ENCODE assay signal across 12 cellular contexts in genomic region chr11:134498326-134499139, GRCh38.
A peak's percentile ranks its signal among the peaks of the same experiment; 100 is the strongest.
DNase-seq lines count a peak whose midpoint lies in the region; ATAC-seq and TF ChIP-seq lines count a peak whose summit lies in the region.
"Had no signal": no experiment of that assay in that cellular context is flagged by ENCODE, and none has a peak within 500 bp of the region (broad histone marks: within the 10 kb centered on the region; RNA-seq: fewer than 3 reads in every experiment).

No MANE protein-coding gene starts in this region.

- no peak for DNase-seq in Right ventricle myocardium superior
- no peak for DNase-seq in left ventricle myocardium inferior
- peak; percentile 61 for DNase-seq in globus pallidus (ENCODE audit: low spot score)
- peak in 44 of 56 donors; percentile 9 to 79 (median 44) for DNase-seq in nucleus accumbens (lab: John Stamatoyannopoulos, UW)
- no peak for DNase-seq in iPS-NIHi11 (ENCODE audit: low spot score)
- no peak for DNase-seq in SKM-1 (lab: John Stamatoyannopoulos, UW; ENCODE audit: unreplicated experiment)
- DNase-seq: central memory CD4-positive, alpha-beta T cell; psoas muscle; T-helper 17 cell; testis had no signal

- H3K27ac ChIP-seq in left ventricle myocardium inferior (replicated peaks), result no peak overlapping the region
- H3K27ac ChIP-seq: psoas muscle, testis had no signal

- intact Hi-C loops in Right ventricle myocardium superior (cut with DNase I) (no loop called here), left ventricle myocardium inferior (cut with micrococcal nuclease) (no loop called here)

- no peak overlapping the region for H3K4me3 ChIP-seq in left ventricle myocardium inferior
- H3K4me3 ChIP-seq: psoas muscle, testis had no signal

- peaks cover 22% of the 10 kb centered on the region for H3K9me3 ChIP-seq in left ventricle myocardium inferior (replicated peaks)
- H3K9me3 ChIP-seq: psoas muscle, testis had no signal

- TF ChIP-seq CTCF in left ventricle myocardium inferior (IDR thresholded peaks at IDR 0.05; ENCODE audit: borderline replicate concordance), result no peak

- no peaks in the 10 kb centered on the region for H3K4me1 ChIP-seq in left ventricle myocardium inferior
- H3K4me1 ChIP-seq: psoas muscle, testis had no signal

- H3K27me3 ChIP-seq in left ventricle myocardium inferior (ENCODE audit: low read depth), result peaks cover 55% of the 10 kb centered on the region
- H3K27me3 ChIP-seq: testis had no signal

- no peaks in the 10 kb centered on the region for H3K36me3 ChIP-seq in left ventricle myocardium inferior

- ATAC-seq in Right ventricle myocardium superior (ENCODE audit: poor library complexity), result peak; percentile 62
- ATAC-seq in GM19023 (IDR thresholded peaks at IDR 0.05; ENCODE audit: unreplicated experiment), result no peak
- no peak for ATAC-seq in GM21723 (IDR thresholded peaks at IDR 0.05; ENCODE audit: unreplicated experiment)
- ATAC-seq: psoas muscle, T-helper 17 cell had no signal

Comparison
In these comparisons a context has a peak if more than half of its experiments do, and no peak if none do; other contexts are left out.
1. DNase-seq: peak in globus pallidus (single experiment) and nucleus accumbens (44 of 56); none in Right ventricle myocardium superior (single experiment), left ventricle myocardium inferior (single experiment), iPS-NIHi11 (single experiment) and SKM-1 (single experiment).